ENCODE assay signal across 1 cellular context in genomic region chr17:44331249-44331760, GRCh38.
TF ChIP-seq lines count a peak whose summit lies in the region.

No MANE protein-coding gene starts in this region.

TF ChIP-seq in HEK293, 187 proteins besides CTCF, POLR2A, EP300 and RAD21 (continued from another document):
- no peak for TF ChIP-seq PATZ1 (tag by site-specific recombination; IDR thresholded peaks at IDR 0.05)
- TF ChIP-seq ZNF596 (tag by site-specific recombination; IDR thresholded peaks at IDR 0.05), result no peak
- TF ChIP-seq ZNF2 (tag by site-specific recombination; IDR thresholded peaks at IDR 0.05), result 0 out of 2 replicates have a peak, but pooled peaks have one; percentile 18
- no peak for TF ChIP-seq ZNF449 (tag by site-specific recombination; IDR thresholded peaks at IDR 0.05)
- TF ChIP-seq ELK4 (IDR thresholded peaks at IDR 0.05; ENCODE audit: borderline replicate concordance, low read depth, low read length), result no peak
- no peak for TF ChIP-seq PRDM10 (tag by site-specific recombination; IDR thresholded peaks at IDR 0.05)
- peak; percentile 42; the same call in 1 of the 2 replicates for TF ChIP-seq ZNF660 (tag by site-specific recombination; IDR thresholded peaks at IDR 0.05)
- TF ChIP-seq SP3 (tag by site-specific recombination; IDR thresholded peaks at IDR 0.05), result no peak
- TF ChIP-seq ZNF10 (tag by site-specific recombination; IDR thresholded peaks at IDR 0.05), result peak; percentile 71; the same call in 1 of the 2 replicates
- TF ChIP-seq PRDM6 (tag by site-specific recombination; IDR thresholded peaks at IDR 0.05), result no peak
- no peak for TF ChIP-seq ZNF768 (tag by site-specific recombination; IDR thresholded peaks at IDR 0.05)
- TF ChIP-seq ZNF292 (tag by site-specific recombination; IDR thresholded peaks at IDR 0.05; ENCODE audit: borderline replicate concordance, low read depth), result no peak
- no peak for TF ChIP-seq ZNF157 (tag by site-specific recombination; IDR thresholded peaks at IDR 0.05)
- no peak for TF ChIP-seq ZFP69B (tag by site-specific recombination; IDR thresholded peaks at IDR 0.05)
- TF ChIP-seq, protein P1, sequence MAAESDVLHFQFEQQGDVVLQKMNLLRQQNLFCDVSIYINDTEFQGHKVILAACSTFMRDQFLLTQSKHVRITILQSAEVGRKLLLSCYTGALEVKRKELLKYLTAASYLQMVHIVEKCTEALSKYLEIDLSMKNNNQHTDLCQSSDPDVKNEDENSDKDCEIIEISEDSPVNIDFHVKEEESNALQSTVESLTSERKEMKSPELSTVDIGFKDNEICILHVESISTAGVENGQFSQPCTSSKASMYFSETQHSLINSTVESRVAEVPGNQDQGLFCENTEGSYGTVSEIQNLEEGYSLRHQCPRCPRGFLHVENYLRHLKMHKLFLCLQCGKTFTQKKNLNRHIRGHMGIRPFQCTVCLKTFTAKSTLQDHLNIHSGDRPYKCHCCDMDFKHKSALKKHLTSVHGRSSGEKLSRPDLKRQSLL (tag by site-specific recombination; IDR thresholded peaks at IDR 0.05), result no peak
- TF ChIP-seq ZNF266 (tag by site-specific recombination; IDR thresholded peaks at IDR 0.05; ENCODE audit: low read depth), result no peak
- TF ChIP-seq ZNF600 (tag by site-specific recombination; IDR thresholded peaks at IDR 0.05), result peak; percentile 74
- TF ChIP-seq ZBTB11 (tag by site-specific recombination; conservative IDR thresholded peaks at IDR 0.05; ENCODE audit: low read depth), result no peak
- TF ChIP-seq ZBTB8A (tag by site-specific recombination; IDR thresholded peaks at IDR 0.05), result no peak; the same call in 1 of the 2 replicates
- TF ChIP-seq ZFP41 (tag by site-specific recombination; IDR thresholded peaks at IDR 0.05; ENCODE audit: borderline replicate concordance), result no peak
- no peak for TF ChIP-seq ZNF175 (tag by site-specific recombination; IDR thresholded peaks at IDR 0.05)
- TF ChIP-seq, protein P2, sequence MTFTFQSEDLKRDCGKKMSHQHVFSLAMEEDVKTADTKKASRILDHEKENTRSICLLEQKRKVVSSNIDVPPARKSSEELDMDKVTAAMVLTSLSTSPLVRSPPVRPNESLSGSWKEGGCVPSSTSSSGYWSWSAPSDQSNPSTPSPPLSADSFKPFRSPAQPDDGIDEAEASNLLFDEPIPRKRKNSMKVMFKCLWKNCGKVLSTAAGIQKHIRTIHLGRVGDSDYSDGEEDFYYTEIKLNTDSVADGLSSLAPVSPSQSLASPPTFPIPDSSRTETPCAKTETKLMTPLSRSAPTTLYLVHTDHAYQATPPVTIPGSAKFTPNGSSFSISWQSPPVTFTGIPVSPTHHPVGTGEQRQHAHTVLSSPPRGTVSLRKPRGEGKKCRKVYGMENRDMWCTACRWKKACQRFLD (tag by site-specific recombination; IDR thresholded peaks at IDR 0.05), result no peak
- no peak for TF ChIP-seq ZFP37 (tag by site-specific recombination; IDR thresholded peaks at IDR 0.05)
- TF ChIP-seq ZNF560 (tag by site-specific recombination; IDR thresholded peaks at IDR 0.05; ENCODE audit: borderline replicate concordance), result no peak
- no peak for TF ChIP-seq TCF7L2 (IDR thresholded peaks at IDR 0.05; ENCODE audit: borderline replicate concordance, low read depth, low read length)
- TF ChIP-seq ZNF585B (tag by site-specific recombination; IDR thresholded peaks at IDR 0.05), result no peak
- TF ChIP-seq ZNF24 (tag by site-specific recombination; IDR thresholded peaks at IDR 0.05), result 0 out of 2 replicates have a peak, but pooled peaks have one; percentile 15
- TF ChIP-seq RBAK (tag by site-specific recombination; IDR thresholded peaks at IDR 0.05), result no peak
- TF ChIP-seq ZNF629 (tag by site-specific recombination; IDR thresholded peaks at IDR 0.05), result peak; percentile 20; the same call in 1 of the 2 replicates
- no peak for TF ChIP-seq ZNF558 (tag by site-specific recombination; IDR thresholded peaks at IDR 0.05)
- peak; percentile 65; the same call in 1 of the 2 replicates for TF ChIP-seq ZSCAN30 (tag by site-specific recombination; IDR thresholded peaks at IDR 0.05)
- no peak for TF ChIP-seq KLF17 (tag by site-specific recombination; IDR thresholded peaks at IDR 0.05)
- 0 out of 2 replicates have a peak, but pooled peaks have one; percentile 33 for TF ChIP-seq ZBTB17 (tag by site-specific recombination; IDR thresholded peaks at IDR 0.05)
- no peak for TF ChIP-seq ZSCAN16 (tag by site-specific recombination; IDR thresholded peaks at IDR 0.05)
- no peak for TF ChIP-seq ZNF146 (tag by site-specific recombination; IDR thresholded peaks at IDR 0.05)
